15 cellular contexts compared by ENCODE assay signal in genomic region chr3:87147562-87147961, GRCh38.
DNase-seq lines count a peak whose midpoint lies in the region; ATAC-seq and TF ChIP-seq lines count a peak whose summit lies in the region.
"Had no signal": no experiment of that assay in that cellular context is flagged by ENCODE, and none has a peak within 500 bp of the region (broad histone marks: within the 10 kb centered on the region; RNA-seq: fewer than 3 reads in every experiment).

No MANE protein-coding gene starts in this region.

- no peak overlapping the region for H3K27ac Mint-ChIP-seq in HFFc6
- H3K27ac Mint-ChIP-seq: CD4-positive, alpha-beta memory T cell had no signal

- H3K4me1 ChIP-seq in hepatocyte (ENCODE audit: insufficient read depth) (peaks cover 11% of the 10 kb centered on the region), right lobe of liver (peaks cover 0 to 17% (median 7%) of the 10 kb centered on the region in 4 donors), uterus (no peaks in the 10 kb centered on the region)

- peak in 3 of 4 donors; percentile 49 to 80 (median 50) for ATAC-seq in right lobe of liver

- no peaks in the 10 kb centered on the region; the same call in none of the 2 replicates for H3K27me3 Mint-ChIP-seq in HFFc6 (ENCODE audit: insufficient read depth)

- no peaks in the 10 kb centered on the region for H3K27me3 ChIP-seq in hepatocyte
- H3K27me3 ChIP-seq in right lobe of liver, result no peaks in the 10 kb centered on the region
- no peaks in the 10 kb centered on the region for H3K27me3 ChIP-seq in uterus

- H3K9me3 Mint-ChIP-seq in HFFc6, result peaks cover 3% of the 10 kb centered on the region

- no peak overlapping the region for H2AFZ ChIP-seq in hepatocyte

- no peak for TF ChIP-seq CTCF in HFFc6 (IDR thresholded peaks at IDR 0.05)
- no peak for TF ChIP-seq CTCF in hepatocyte (IDR thresholded peaks at IDR 0.05; ENCODE audit: poor library complexity)
- TF ChIP-seq CTCF in right lobe of liver (IDR thresholded peaks at IDR 0.05), result no peak
- no peak for TF ChIP-seq CTCF in uterus (IDR thresholded peaks at IDR 0.05)

- peak overlapping the region; percentile 20; the same call in 1 of the 2 replicates for H3K4me3 Mint-ChIP-seq in HFFc6
- H3K4me3 Mint-ChIP-seq: CD4-positive, alpha-beta memory T cell had no signal

- DNase-seq in HFFc6 (no peak), hepatocyte (ENCODE audit: low spot score) (no peak), right lobe of liver (no peak), uterus (no peak), substantia nigra (lab: John Stamatoyannopoulos, UW) (no peak), NCI-H2029 treated with DMSO at 0.1 percent for 48 hours (lab: John Stamatoyannopoulos, UW) (no peak)
- DNase-seq: C1 segment of cervical spinal cord; Calu3; CD4-positive, alpha-beta memory T cell; COR-L47; DMS53; DMS79 treated with DMSO at 0.1 percent for 48 hours; GF-D8; H7; HCEC 1CT had no signal

- no peak overlapping the region for H3K27ac ChIP-seq in hepatocyte
- no peak overlapping the region for H3K27ac ChIP-seq in right lobe of liver
- no peak overlapping the region for H3K27ac ChIP-seq in uterus
- H3K27ac ChIP-seq in substantia nigra (ENCODE audit: low read depth, low read length, poor library complexity, severe bottlenecking), result no peak overlapping the region

- H3K36me3 ChIP-seq in hepatocyte (replicated peaks; ENCODE audit: insufficient read depth, low read depth) (no peaks in the 10 kb centered on the region), right lobe of liver (no peaks in the 10 kb centered on the region), uterus (no peaks in the 10 kb centered on the region)

- intact Hi-C loops in right lobe of liver (cut with DNase I), result no loop called here
- intact Hi-C loops in uterus (cut with DNase I; ENCODE audit: low total_unique reads), result no loop called here

- H3K4me1 Mint-ChIP-seq in HFFc6 (ENCODE audit: low read depth), result peaks cover 5% of the 10 kb centered on the region; the same call in 1 of the 2 replicates
- H3K4me1 Mint-ChIP-seq: CD4-positive, alpha-beta memory T cell had no signal

- H3K79me2 ChIP-seq in hepatocyte, result no peaks in the 10 kb centered on the region

- H3K9me3 ChIP-seq in hepatocyte (ENCODE audit: low read depth) (no peaks in the 10 kb centered on the region), right lobe of liver (no peaks in the 10 kb centered on the region), uterus (no peaks in the 10 kb centered on the region)

- H3K9me2 ChIP-seq in hepatocyte (replicated peaks; ENCODE audit: insufficient read depth), result no peaks in the 10 kb centered on the region

- 91% methylated on average over 8 of the region's 8 CpGs for WGBS in hepatocyte (ENCODE audit: low lambda C conversion rate, missing lambda C conversion rate)
- 23% methylated on average over 8 of the region's 8 CpGs for WGBS in right lobe of liver (ENCODE audit: insufficient coverage, low coverage, low lambda C conversion rate, missing lambda C conversion rate)

- TF ChIP-seq POLR2A in right lobe of liver (IDR thresholded peaks at IDR 0.05) (no peak), uterus (IDR thresholded peaks at IDR 0.05) (no peak)

- H3K4me3 ChIP-seq in hepatocyte (no peak overlapping the region), right lobe of liver (peak overlapping the region in 2 of 3 donors; percentile 12 to 13), uterus (no peak overlapping the region)

- H4K20me1 ChIP-seq in hepatocyte (ENCODE audit: insufficient read depth, poor library complexity, severe bottlenecking), result no peaks in the 10 kb centered on the region

- 0 out of 2 replicates have a peak, but pooled peaks cover 4% of the 10 kb centered on the region for H3K36me3 Mint-ChIP-seq in HFFc6 (ENCODE audit: low read depth)
- H3K36me3 Mint-ChIP-seq: CD4-positive, alpha-beta memory T cell had no signal

- H3K4me2 ChIP-seq in hepatocyte, result peak overlapping the region; percentile 59

Comparison
In these comparisons a context has a peak if more than half of its experiments do, and no peak if none do; other contexts are left out.
1. H3K4me3 ChIP-seq: peak in right lobe of liver (2 of 3); none in hepatocyte (single experiment) and uterus (0 of 2).